ENCODE assay signal across 9 cellular contexts in the genomic region with DNA sequence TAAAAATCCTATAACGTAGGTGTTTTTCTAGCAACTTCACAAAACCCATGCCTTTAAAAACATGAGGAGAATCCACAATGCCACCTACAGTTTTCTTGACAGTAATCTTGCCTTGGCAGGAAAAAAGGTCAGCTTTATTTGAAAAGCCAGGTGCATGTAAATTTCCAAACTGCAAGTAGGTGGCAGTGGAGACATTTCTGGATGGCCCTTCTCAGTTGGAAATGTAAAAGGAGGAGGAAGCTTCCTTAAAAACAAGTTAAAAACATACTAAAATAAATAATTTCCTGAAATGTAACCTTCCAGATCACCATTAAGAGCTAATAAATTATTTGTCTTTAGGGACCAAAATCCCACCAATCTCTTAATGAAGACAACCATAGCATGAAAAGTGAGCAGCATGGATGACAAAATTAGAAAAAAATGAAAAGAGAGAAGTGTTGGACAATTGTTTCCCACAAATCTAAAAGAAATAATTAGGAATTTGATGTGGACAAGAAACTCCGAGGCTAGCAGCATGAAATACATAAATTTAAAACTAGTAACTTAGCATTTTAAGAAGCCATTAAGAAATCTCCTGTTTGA.
DNase-seq lines count a peak whose midpoint lies in the region; ATAC-seq and TF ChIP-seq lines count a peak whose summit lies in the region.
"Had no signal": no experiment of that assay in that cellular context is flagged by ENCODE, and none has a peak within 500 bp of the region (broad histone marks: within the 10 kb centered on the region; RNA-seq: fewer than 3 reads in every experiment).

No MANE protein-coding gene starts in this region.

- H3K4me3 Mint-ChIP-seq in endothelial cell (ENCODE audit: unreplicated experiment), result no peak overlapping the region
- H3K4me3 Mint-ChIP-seq: dendritic cell treated with granulocyte-macrophage colony-stimulating factor and Interleukin-4, amounts not matched to agents 40 ng/mL and 50 ng/mL, for 4 days had no signal

- peak; percentile 90 for TF ChIP-seq CTCF in 22Rv1 (IDR thresholded peaks at IDR 0.05)
- peak; percentile 59 for TF ChIP-seq CTCF in GM12873 (IDR thresholded peaks at IDR 0.05; ENCODE audit: insufficient read depth, low read depth, low read length, missing control alignments)
- peak; percentile 60 for TF ChIP-seq CTCF in endothelial cell (IDR thresholded peaks at IDR 0.05; ENCODE audit: unreplicated experiment)
- TF ChIP-seq CTCF in stomach (IDR thresholded peaks at IDR 0.05), result peak in 4 of 7 experiments; percentile 31 to 53 (median 40)

- TF ChIP-seq POLR2A in stomach (IDR thresholded peaks at IDR 0.05), result no peak

- H3K27me3 ChIP-seq in stomach, result peaks cover 0 to 6% (median 0%) of the 10 kb centered on the region in 3 donors

- H3K9me3 Mint-ChIP-seq in endothelial cell (ENCODE audit: unreplicated experiment), result no peaks in the 10 kb centered on the region
- H3K9me3 Mint-ChIP-seq: dendritic cell treated with granulocyte-macrophage colony-stimulating factor and Interleukin-4, amounts not matched to agents 40 ng/mL and 50 ng/mL, for 4 days had no signal

- H3K4me1 Mint-ChIP-seq in endothelial cell (ENCODE audit: unreplicated experiment), result peaks cover 16% of the 10 kb centered on the region

- peaks cover 0 to under 1% (median 0%) of the 10 kb centered on the region in 4 donors for H3K4me1 ChIP-seq in stomach

- peak; percentile 49 for DNase-seq in NCI-H748 (lab: John Stamatoyannopoulos, UW; ENCODE audit: unreplicated experiment)
- no peak for DNase-seq in endothelial cell (ENCODE audit: low spot score)
- no peak for DNase-seq in stomach
- DNase-seq in dedifferentiated amniotic fluid mesenchymal stem cell (ENCODE audit: extremely low spot score), result no peak
- no peak for DNase-seq in SK-N-DZ (ENCODE audit: low spot score)

- no peaks in the 10 kb centered on the region for H3K36me3 ChIP-seq in stomach

- no peaks in the 10 kb centered on the region for H3K9me3 ChIP-seq in stomach

- H3K27me3 Mint-ChIP-seq in endothelial cell (ENCODE audit: unreplicated experiment), result peaks cover 2% of the 10 kb centered on the region

- 26 to 47% (median 38%) methylated on average over 2 of the region's 2 CpGs for WGBS in stomach, 5 donors

- TF ChIP-seq EP300 in stomach (IDR thresholded peaks at IDR 0.05), result no peak

- intact Hi-C loops in stomach (cut with DNase I; ENCODE audit: low total_unique reads), result no loop called here

- no peak overlapping the region for H3K4me3 ChIP-seq in stomach

- no peak overlapping the region for H3K27ac ChIP-seq in 22Rv1
- no peak overlapping the region for H3K27ac ChIP-seq in stomach

- H3K36me3 Mint-ChIP-seq in endothelial cell (ENCODE audit: low read depth, unreplicated experiment), result no peaks in the 10 kb centered on the region

- H3K27ac Mint-ChIP-seq in endothelial cell (ENCODE audit: unreplicated experiment), result no peak overlapping the region
- H3K27ac Mint-ChIP-seq: dendritic cell treated with granulocyte-macrophage colony-stimulating factor and Interleukin-4, amounts not matched to agents 40 ng/mL and 50 ng/mL, for 4 days had no signal

- no peak for ATAC-seq in HG02938 (IDR thresholded peaks at IDR 0.05; ENCODE audit: unreplicated experiment)

Comparison
In these comparisons a context has a peak if more than half of its experiments do, and no peak if none do; other contexts are left out.
1. CTCF ChIP-seq: peak in every context shown above with its lines; median percentile 90 in 22Rv1; 60 in endothelial cell; 59 in GM12873; 40 in stomach.